ENCODE assay signal across 1 cellular context in the genomic region with DNA sequence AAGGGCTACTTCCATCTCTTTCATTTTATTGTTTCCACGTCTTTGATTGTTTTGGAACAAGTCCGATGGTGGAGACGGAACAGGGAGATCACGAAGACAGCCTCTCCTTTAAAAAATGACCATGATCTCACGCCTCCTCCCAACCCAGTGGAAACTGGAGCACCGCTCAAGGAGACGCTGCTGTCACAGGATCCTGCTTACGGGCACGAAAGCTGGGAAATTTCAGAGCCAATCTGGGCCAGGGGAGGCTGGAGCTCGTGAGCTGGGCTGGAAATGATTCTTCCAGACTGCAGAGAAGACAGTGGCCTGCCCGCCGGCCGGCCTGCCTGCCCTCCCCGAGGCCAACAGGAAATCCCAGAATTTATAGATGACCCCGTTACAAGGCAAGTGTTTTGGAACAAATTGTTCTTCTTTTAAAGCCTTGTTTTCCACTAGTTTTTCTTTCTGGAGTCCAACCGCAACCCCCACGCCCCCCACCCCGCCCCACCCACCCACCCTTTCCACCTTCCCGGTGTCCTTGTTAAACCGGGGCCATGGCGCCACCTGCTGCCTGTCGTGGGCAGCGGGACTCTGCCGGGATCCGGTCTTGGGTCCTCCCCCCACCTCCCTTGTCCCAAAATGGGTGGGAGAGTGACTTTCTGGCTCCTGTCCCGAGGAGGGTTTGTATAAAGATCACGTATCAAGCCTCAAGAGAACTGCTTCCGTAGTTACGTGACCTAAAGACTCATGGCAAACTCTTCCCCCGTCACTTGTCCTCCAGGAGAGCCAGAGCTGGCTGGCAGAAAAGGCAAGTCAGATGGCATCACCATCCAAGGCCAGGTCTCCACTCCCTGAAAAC.
A peak's percentile ranks its signal among the peaks of the same experiment; 100 is the strongest.
TF ChIP-seq lines count a peak whose summit lies in the region.

No MANE protein-coding gene starts in this region.

TF ChIP-seq in K562, 482 proteins besides CTCF, POLR2A, EP300 and RAD21 (continued from another document and continues in another):
- TF ChIP-seq, protein P1, sequence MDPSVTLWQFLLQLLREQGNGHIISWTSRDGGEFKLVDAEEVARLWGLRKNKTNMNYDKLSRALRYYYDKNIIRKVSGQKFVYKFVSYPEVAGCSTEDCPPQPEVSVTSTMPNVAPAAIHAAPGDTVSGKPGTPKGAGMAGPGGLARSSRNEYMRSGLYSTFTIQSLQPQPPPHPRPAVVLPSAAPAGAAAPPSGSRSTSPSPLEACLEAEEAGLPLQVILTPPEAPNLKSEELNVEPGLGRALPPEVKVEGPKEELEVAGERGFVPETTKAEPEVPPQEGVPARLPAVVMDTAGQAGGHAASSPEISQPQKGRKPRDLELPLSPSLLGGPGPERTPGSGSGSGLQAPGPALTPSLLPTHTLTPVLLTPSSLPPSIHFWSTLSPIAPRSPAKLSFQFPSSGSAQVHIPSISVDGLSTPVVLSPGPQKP (CRISPR knock-in tag; IDR thresholded peaks at IDR 0.05): no peak
- peak; percentile 96 for TF ChIP-seq VEZF1 (CRISPR knock-in tag; IDR thresholded peaks at IDR 0.05)
- no peak; the same call in 1 of the 2 replicates for TF ChIP-seq TFAP4 (CRISPR knock-in tag; IDR thresholded peaks at IDR 0.05; ENCODE audit: borderline replicate concordance)
- TF ChIP-seq KLF1 (tag; IDR thresholded peaks at IDR 0.05): no peak
- TF ChIP-seq ADNP (tag; IDR thresholded peaks at IDR 0.05): peak; percentile 45; the same call in 1 of the 2 replicates
- TF ChIP-seq CBX5 (IDR thresholded peaks at IDR 0.05; ENCODE audit: borderline replicate concordance, low read depth): no peak
- TF ChIP-seq MYNN (IDR thresholded peaks at IDR 0.05): no peak
- no peak for TF ChIP-seq MYNN (CRISPR knock-in tag; IDR thresholded peaks at IDR 0.05)
- 0 out of 2 replicates have a peak, but pooled peaks have one; percentile 47 for TF ChIP-seq NFIC (IDR thresholded peaks at IDR 0.05)
- TF ChIP-seq, protein P2, sequence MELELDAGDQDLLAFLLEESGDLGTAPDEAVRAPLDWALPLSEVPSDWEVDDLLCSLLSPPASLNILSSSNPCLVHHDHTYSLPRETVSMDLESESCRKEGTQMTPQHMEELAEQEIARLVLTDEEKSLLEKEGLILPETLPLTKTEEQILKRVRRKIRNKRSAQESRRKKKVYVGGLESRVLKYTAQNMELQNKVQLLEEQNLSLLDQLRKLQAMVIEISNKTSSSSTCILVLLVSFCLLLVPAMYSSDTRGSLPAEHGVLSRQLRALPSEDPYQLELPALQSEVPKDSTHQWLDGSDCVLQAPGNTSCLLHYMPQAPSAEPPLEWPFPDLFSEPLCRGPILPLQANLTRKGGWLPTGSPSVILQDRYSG (tag; conservative IDR thresholded peaks at IDR 0.05; ENCODE audit: low read depth): no peak
- TF ChIP-seq, protein P3, sequence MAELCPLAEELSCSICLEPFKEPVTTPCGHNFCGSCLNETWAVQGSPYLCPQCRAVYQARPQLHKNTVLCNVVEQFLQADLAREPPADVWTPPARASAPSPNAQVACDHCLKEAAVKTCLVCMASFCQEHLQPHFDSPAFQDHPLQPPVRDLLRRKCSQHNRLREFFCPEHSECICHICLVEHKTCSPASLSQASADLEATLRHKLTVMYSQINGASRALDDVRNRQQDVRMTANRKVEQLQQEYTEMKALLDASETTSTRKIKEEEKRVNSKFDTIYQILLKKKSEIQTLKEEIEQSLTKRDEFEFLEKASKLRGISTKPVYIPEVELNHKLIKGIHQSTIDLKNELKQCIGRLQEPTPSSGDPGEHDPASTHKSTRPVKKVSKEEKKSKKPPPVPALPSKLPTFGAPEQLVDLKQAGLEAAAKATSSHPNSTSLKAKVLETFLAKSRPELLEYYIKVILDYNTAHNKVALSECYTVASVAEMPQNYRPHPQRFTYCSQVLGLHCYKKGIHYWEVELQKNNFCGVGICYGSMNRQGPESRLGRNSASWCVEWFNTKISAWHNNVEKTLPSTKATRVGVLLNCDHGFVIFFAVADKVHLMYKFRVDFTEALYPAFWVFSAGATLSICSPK (IDR thresholded peaks at IDR 0.05; ENCODE audit: borderline replicate concordance): no peak
- TF ChIP-seq HNRNPLL (IDR thresholded peaks at IDR 0.05; ENCODE audit: low read depth, low read length, poor library complexity, severe bottlenecking): no peak
- TF ChIP-seq, protein P4, sequence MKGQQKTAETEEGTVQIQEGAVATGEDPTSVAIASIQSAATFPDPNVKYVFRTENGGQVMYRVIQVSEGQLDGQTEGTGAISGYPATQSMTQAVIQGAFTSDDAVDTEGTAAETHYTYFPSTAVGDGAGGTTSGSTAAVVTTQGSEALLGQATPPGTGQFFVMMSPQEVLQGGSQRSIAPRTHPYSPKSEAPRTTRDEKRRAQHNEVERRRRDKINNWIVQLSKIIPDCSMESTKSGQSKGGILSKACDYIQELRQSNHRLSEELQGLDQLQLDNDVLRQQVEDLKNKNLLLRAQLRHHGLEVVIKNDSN (CRISPR knock-in tag; IDR thresholded peaks at IDR 0.05): no peak
- no peak for TF ChIP-seq GATA2 (CRISPR knock-in tag; IDR thresholded peaks at IDR 0.05)
- no peak for TF ChIP-seq ZNF133 (CRISPR knock-in tag; IDR thresholded peaks at IDR 0.05)
- no peak for TF ChIP-seq KDM1A (IDR thresholded peaks at IDR 0.05)
- no peak for TF ChIP-seq SRF (CRISPR knock-in tag; IDR thresholded peaks at IDR 0.05)
- TF ChIP-seq MGA (IDR thresholded peaks at IDR 0.05): 0 out of 2 replicates have a peak, but pooled peaks have one; percentile 4
- no peak for TF ChIP-seq NRF1 (conservative IDR thresholded peaks at IDR 0.05 in 1 of 2, IDR thresholded peaks at IDR 0.05 in 1 of 2)
- no peak for TF ChIP-seq UBTF (IDR thresholded peaks at IDR 0.05; ENCODE audit: borderline replicate concordance in 1 of 2, low read depth in 2 of 2, low read length in 2 of 2)
- TF ChIP-seq ZKSCAN1 (IDR thresholded peaks at IDR 0.05; ENCODE audit: low read depth, low read length): no peak
- 0 out of 2 replicates have a peak, but pooled peaks have one; percentile 37 for TF ChIP-seq HIVEP1 (CRISPR knock-in tag; IDR thresholded peaks at IDR 0.05)
- TF ChIP-seq POLR2AphosphoS5 (IDR thresholded peaks at IDR 0.05; ENCODE audit: control insufficient read depth, insufficient read depth, low read depth, low read length): no peak
- peak; percentile 63; the same call in 1 of the 2 replicates for TF ChIP-seq NFRKB (IDR thresholded peaks at IDR 0.05; ENCODE audit: low read depth)
- TF ChIP-seq YBX1 (IDR thresholded peaks at IDR 0.05): no peak
- no peak for TF ChIP-seq ZNF655 (CRISPR knock-in tag; IDR thresholded peaks at IDR 0.05)
- TF ChIP-seq EP400 (IDR thresholded peaks at IDR 0.05): no peak
- no peak for TF ChIP-seq TAF1 (IDR thresholded peaks at IDR 0.05; ENCODE audit: control insufficient read depth, extremely low read depth, insufficient read depth, low read length, severe bottlenecking)
- no peak for TF ChIP-seq STAT5A (IDR thresholded peaks at IDR 0.05; ENCODE audit: borderline replicate concordance, low read length)
